In the genomic region with DNA sequence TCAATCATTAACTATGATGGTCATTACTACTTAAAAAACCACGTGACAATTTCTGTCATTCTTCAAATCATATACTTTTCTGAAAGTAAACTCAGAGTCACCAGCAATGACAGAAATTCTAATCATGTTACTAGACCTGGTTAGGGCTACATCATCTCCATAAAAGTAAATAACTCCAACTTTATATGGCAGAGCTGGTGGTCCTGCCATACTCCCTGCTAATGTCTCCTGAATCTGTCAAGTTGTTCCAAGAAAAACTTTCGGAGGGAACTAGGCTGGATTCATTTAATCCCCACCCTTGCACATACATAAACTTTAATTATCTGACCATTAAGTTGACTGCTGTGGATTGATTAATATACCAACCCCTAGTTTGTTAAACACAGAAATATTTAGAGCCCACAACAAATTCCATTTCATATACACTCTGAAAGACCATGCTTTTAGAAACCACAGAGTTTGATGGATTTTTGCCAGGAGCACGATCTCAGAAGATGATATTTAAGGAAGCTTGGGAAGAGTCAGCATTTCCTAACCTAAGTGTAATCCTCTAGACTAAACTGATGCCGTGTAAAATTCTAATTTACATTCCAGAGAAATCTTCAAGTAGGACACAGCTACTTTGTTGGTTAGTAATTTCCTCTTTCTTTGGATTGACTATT, we compare ENCODE assay signal across 1 cellular context.
A peak's percentile ranks its signal among the peaks of the same experiment; 100 is the strongest.
TF ChIP-seq lines count a peak whose summit lies in the region.

No MANE protein-coding gene starts in this region.

TF ChIP-seq in IMR-90, 13 proteins besides CTCF, POLR2A, EP300 and RAD21:
- TF ChIP-seq, protein P1, sequence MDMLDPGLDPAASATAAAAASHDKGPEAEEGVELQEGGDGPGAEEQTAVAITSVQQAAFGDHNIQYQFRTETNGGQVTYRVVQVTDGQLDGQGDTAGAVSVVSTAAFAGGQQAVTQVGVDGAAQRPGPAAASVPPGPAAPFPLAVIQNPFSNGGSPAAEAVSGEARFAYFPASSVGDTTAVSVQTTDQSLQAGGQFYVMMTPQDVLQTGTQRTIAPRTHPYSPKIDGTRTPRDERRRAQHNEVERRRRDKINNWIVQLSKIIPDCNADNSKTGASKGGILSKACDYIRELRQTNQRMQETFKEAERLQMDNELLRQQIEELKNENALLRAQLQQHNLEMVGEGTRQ (IDR thresholded peaks at IDR 0.05; ENCODE audit: low read depth, low read length), result no peak
- peak; percentile 47; the same call in 1 of the 2 replicates for TF ChIP-seq CEBPB (IDR thresholded peaks at IDR 0.05; ENCODE audit: low read depth, low read length)
- peak; percentile 82 for TF ChIP-seq MAFK (IDR thresholded peaks at IDR 0.05; ENCODE audit: low read depth, low read length)
- 0 out of 2 replicates have a peak, but pooled peaks have one; percentile 21 for TF ChIP-seq BHLHE40 (IDR thresholded peaks at IDR 0.05; ENCODE audit: low read depth, low read length)
- TF ChIP-seq FOS (IDR thresholded peaks at IDR 0.05; ENCODE audit: low read depth, low read length), result peak; percentile 45; the same call in 1 of the 2 replicates
- TF ChIP-seq NFE2L2 (IDR thresholded peaks at IDR 0.05; ENCODE audit: low read depth, low read length), result no peak; the same call in 1 of the 2 replicates
- no peak for TF ChIP-seq RCOR1 (IDR thresholded peaks at IDR 0.05; ENCODE audit: insufficient replicate concordance, low read length)
- no peak for TF ChIP-seq CHD1 (IDR thresholded peaks at IDR 0.05; ENCODE audit: low read depth, low read length)
